ENCODE assay signal across 1 cellular context in the genomic region with DNA sequence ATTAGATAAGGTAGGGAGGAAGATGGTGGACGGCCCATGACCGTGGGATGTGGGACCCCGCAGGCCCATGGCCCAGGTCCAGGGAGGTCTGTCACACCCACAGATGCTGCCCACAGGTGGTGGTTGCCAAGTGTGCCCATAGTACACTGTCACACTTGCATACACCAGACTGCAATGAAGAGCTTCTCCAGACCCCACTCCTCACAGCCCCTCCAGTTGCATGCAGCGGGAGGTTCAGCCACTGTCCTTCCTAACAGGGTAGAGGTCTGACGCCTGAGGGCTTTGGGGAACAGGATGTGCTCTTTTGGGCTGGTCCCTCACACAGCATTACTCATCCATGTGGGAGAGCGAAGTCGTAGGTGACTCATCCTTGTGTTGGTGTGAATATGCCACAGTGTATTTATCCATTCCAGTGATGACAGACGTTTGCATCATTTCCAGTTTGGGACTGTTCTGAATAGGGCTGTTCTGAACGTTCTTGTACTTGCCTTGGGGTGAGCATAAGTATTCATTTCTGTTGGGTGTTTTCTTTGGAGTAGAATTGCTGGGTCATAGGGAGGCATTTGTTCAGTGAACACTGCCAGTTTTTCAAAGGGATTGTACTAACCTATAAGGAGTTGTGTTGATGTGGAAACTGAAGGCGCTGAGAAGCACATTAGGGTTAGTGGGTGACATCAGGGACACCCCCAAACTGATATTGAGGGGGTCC.
TF ChIP-seq lines count a peak whose summit lies in the region.

No MANE protein-coding gene starts in this region.

TF ChIP-seq in IMR-90, 13 proteins besides CTCF, POLR2A, EP300 and RAD21 (continued from another document):
- TF ChIP-seq BHLHE40 (IDR thresholded peaks at IDR 0.05; ENCODE audit: low read depth, low read length): peak; percentile 80
